ENCODE assay signal across 8 cellular contexts in genomic region chrX:106612403-106612789, GRCh38. TPM values are rescaled to one million over a fixed set of nuclear protein-coding genes. Genes with fewer than 3 reads are reported as not detected.
DNase-seq lines count a peak whose midpoint lies in the region; ATAC-seq and TF ChIP-seq lines count a peak whose summit lies in the region.

No MANE protein-coding gene starts in this region.

- H3K27me3 Mint-ChIP-seq in activated naive CD8-positive, alpha-beta T cell treated with anti-CD3 and anti-CD28 coated beads for 36 hours, result no peaks in the 10 kb centered on the region
- H3K27me3 Mint-ChIP-seq in immature natural killer cell (ENCODE audit: low read depth in 3 of 3), result peaks cover 0 to 12% (median 4%) of the 10 kb centered on the region in 3 donors

- H3K9me3 ChIP-seq in BE2C, result no peaks in the 10 kb centered on the region
- H3K9me3 ChIP-seq in stomach, result peaks cover 0 to 6% (median 0%) of the 10 kb centered on the region in 4 donors

- intact Hi-C loops in stomach (cut with DNase I; ENCODE audit: low total_unique reads), result no loop called here

- H3K4me3 ChIP-seq in BE2C (ENCODE audit: low read depth, low read length) (peak overlapping the region; percentile 51), stomach (peak overlapping the region; percentile 44 to 60 (median 54))

- H3K4me3 Mint-ChIP-seq in activated naive CD8-positive, alpha-beta T cell treated with anti-CD3 and anti-CD28 coated beads for 36 hours, result peak overlapping the region; percentile 91
- H3K4me3 Mint-ChIP-seq in immature natural killer cell, result peak overlapping the region; percentile 88 to 92 (median 91)

- TF ChIP-seq POLR2A in stomach (IDR thresholded peaks at IDR 0.05), result no peak

- peak overlapping the region; percentile 83 for H3K27ac Mint-ChIP-seq in activated naive CD8-positive, alpha-beta T cell treated with anti-CD3 and anti-CD28 coated beads for 36 hours
- peak overlapping the region in 5 of 6 donors; percentile 51 to 97 (median 89) for H3K27ac Mint-ChIP-seq in immature natural killer cell

- TF ChIP-seq CTCF in BE2C (IDR thresholded peaks at IDR 0.05; ENCODE audit: low read depth, low read length) (no peak), stomach (IDR thresholded peaks at IDR 0.05) (no peak)

- WGBS in stomach, 5 donors, result 0 to 37% (median 6%) methylated on average over 10 of the region's 10 CpGs

- H3K4me1 ChIP-seq in BE2C (no peaks in the 10 kb centered on the region), stomach (peaks cover 0 to 6% (median 0%) of the 10 kb centered on the region in 4 donors)

- peaks cover 22% of the 10 kb centered on the region for H3K4me1 Mint-ChIP-seq in activated naive CD8-positive, alpha-beta T cell treated with anti-CD3 and anti-CD28 coated beads for 36 hours
- H3K4me1 Mint-ChIP-seq in immature natural killer cell, result peaks cover 17 to 25% of the 10 kb centered on the region in 2 donors

- ATAC-seq in GM19043 (IDR thresholded peaks at IDR 0.05; ENCODE audit: low read depth, unreplicated experiment) (peak; percentile 10), HG03280 (IDR thresholded peaks at IDR 0.05; ENCODE audit: unreplicated experiment) (peak; percentile 7)

- H3K9me3 Mint-ChIP-seq in activated naive CD8-positive, alpha-beta T cell treated with anti-CD3 and anti-CD28 coated beads for 36 hours, result no peaks in the 10 kb centered on the region
- H3K9me3 Mint-ChIP-seq in immature natural killer cell, result no peaks in the 10 kb centered on the region

- H3K36me3 ChIP-seq in BE2C, result no peaks in the 10 kb centered on the region
- H3K36me3 ChIP-seq in stomach, result no peaks in the 10 kb centered on the region

- no peak for DNase-seq in BE2C
- no peak for DNase-seq in activated naive CD8-positive, alpha-beta T cell treated with anti-CD3 and anti-CD28 coated beads for 36 hours
- peak; percentile 2 to 5 (median 5) for DNase-seq in immature natural killer cell
- no peak for DNase-seq in stomach
- no peak for DNase-seq in HK-2 (ENCODE audit: unreplicated experiment)
- DNase-seq in T-helper 9 cell, result no peak

- H3K27me3 ChIP-seq in BE2C (0 out of 2 replicates have a peak, but pooled peaks cover 2% of the 10 kb centered on the region), stomach (peaks cover 0 to 9% (median 0%) of the 10 kb centered on the region in 3 donors)

- no peak for TF ChIP-seq EP300 in stomach (IDR thresholded peaks at IDR 0.05)

- peak overlapping the region in 4 of 5 donors; percentile 44 to 64 (median 48) for H3K27ac ChIP-seq in stomach

- H3K36me3 Mint-ChIP-seq in activated naive CD8-positive, alpha-beta T cell treated with anti-CD3 and anti-CD28 coated beads for 36 hours, result no peaks in the 10 kb centered on the region
- no peaks in the 10 kb centered on the region for H3K36me3 Mint-ChIP-seq in immature natural killer cell

RNA-seq across cellular contexts. Expression of gene RADX, which starts 0.6 kb away (rescaled TPM):
- 0.83 TPM for polyA plus RNA-seq in BE2C (2012; ENCODE audit: insufficient read depth, insufficient read length, low read depth)
- 10 to 100 TPM in 1 of 2 experiments, 1 to 10 TPM in 1; 7.8 to 10.1 TPM for total RNA-seq in activated naive CD8-positive, alpha-beta T cell treated with anti-CD3 and anti-CD28 coated beads for 36 hours
- polyA plus RNA-seq in immature natural killer cell (1 to 10 TPM; 1.0 to 1.4 (median 1.3) TPM), stomach (1 to 10 TPM in 2 of 3 donors, under 1 TPM in 1; 0.68 to 2.7 (median 1.5) TPM)
- total RNA-seq in stomach, result 1 to 10 TPM in 4 of 5 donors, under 1 TPM in 1; 0.29 to 4.8 (median 1.8) TPM

Comparison
In these comparisons a context has a peak if more than half of its experiments do, and no peak if none do; other contexts are left out.
1. DNase-seq: peak in immature natural killer cell (3 of 3); none in BE2C (single experiment), activated naive CD8-positive, alpha-beta T cell treated with anti-CD3 and anti-CD28 coated beads for 36 hours (single experiment), stomach (single experiment), HK-2 (single experiment) and T-helper 9 cell (single experiment).